In genomic region chr2:61434314-61434713, GRCh38 we compare ENCODE assay signal across 1 cellular context.
TF ChIP-seq lines count a peak whose summit lies in the region.

No MANE protein-coding gene starts in this region.

TF ChIP-seq in IMR-90, 13 proteins besides CTCF, POLR2A, EP300 and RAD21 (continued from another document):
- no peak for TF ChIP-seq MXI1 (IDR thresholded peaks at IDR 0.05; ENCODE audit: borderline replicate concordance, low read depth, low read length)
- no peak for TF ChIP-seq SMC3 (IDR thresholded peaks at IDR 0.05; ENCODE audit: low read depth, low read length)
- no peak for TF ChIP-seq NFE2L2 (IDR thresholded peaks at IDR 0.05; ENCODE audit: low read depth, low read length)
- no peak for TF ChIP-seq RCOR1 (IDR thresholded peaks at IDR 0.05; ENCODE audit: insufficient replicate concordance, low read length)
- no peak for TF ChIP-seq USF2 (IDR thresholded peaks at IDR 0.05; ENCODE audit: low read depth, low read length)
- no peak for TF ChIP-seq MAFK (IDR thresholded peaks at IDR 0.05; ENCODE audit: low read depth, low read length)
